In genomic region chr1:217674330-217674729, GRCh38 we compare ENCODE assay signal across 22 cellular contexts. TPM values are rescaled to one million over a fixed set of nuclear protein-coding genes. Genes with fewer than 3 reads are reported as not detected.
DNase-seq lines count a peak whose midpoint lies in the region; ATAC-seq lines count a peak whose summit lies in the region.
"Had no signal": no experiment of that assay in that cellular context is flagged by ENCODE, and none has a peak within 500 bp of the region (broad histone marks: within the 10 kb centered on the region; RNA-seq: fewer than 3 reads in every experiment).

No MANE protein-coding gene starts in this region.

- H2AFZ ChIP-seq in Karpas-422 (ENCODE audit: low read length), result peak overlapping the region; percentile 66

- no peaks in the 10 kb centered on the region for H3K27me3 ChIP-seq in Karpas-422 (ENCODE audit: low read length)
- H3K27me3 ChIP-seq: Peyer's patch had no signal

- peak; percentile 40 for ATAC-seq in stimulated activated memory B cell treated with anti-CD40 and anti-IgM and Interleukin-4, amounts not matched to agents 10 μg/mL and 1 μg/mL and 100 μg/mL, for 72 hours
- ATAC-seq: CD8-positive, alpha-beta T cell; HepG2; K562; Right ventricle myocardium inferior had no signal

- no peaks in the 10 kb centered on the region for H3K9me3 ChIP-seq in Karpas-422 (ENCODE audit: low read length)
- H3K9me3 ChIP-seq: Peyer's patch, SJSA1 had no signal

- peaks cover 4% of the 10 kb centered on the region for H3K27me3 Mint-ChIP-seq in dendritic cell treated with granulocyte-macrophage colony-stimulating factor and Interleukin-4, amounts not matched to agents 40 ng/mL and 50 ng/mL, for 4 days
- H3K27me3 Mint-ChIP-seq in stimulated activated memory B cell treated with anti-CD40 and anti-IgM and Interleukin-4, amounts not matched to agents 10 μg/mL and 1 μg/mL and 100 μg/mL, for 72 hours, result peaks cover 8% of the 10 kb centered on the region
- peaks cover 7% of the 10 kb centered on the region for H3K27me3 Mint-ChIP-seq in activated naive CD8-positive, alpha-beta T cell treated with anti-CD3 and anti-CD28 coated beads for 36 hours

- H3K27ac ChIP-seq in Karpas-422 (ENCODE audit: low read length), result peak overlapping the region; percentile 78
- H3K27ac ChIP-seq: HL-60, Peyer's patch, SJSA1 had no signal

- H3K36me3 Mint-ChIP-seq in dendritic cell treated with granulocyte-macrophage colony-stimulating factor and Interleukin-4, amounts not matched to agents 40 ng/mL and 50 ng/mL, for 4 days (ENCODE audit: low read depth), result no peaks in the 10 kb centered on the region
- no peaks in the 10 kb centered on the region for H3K36me3 Mint-ChIP-seq in stimulated activated memory B cell treated with anti-CD40 and anti-IgM and Interleukin-4, amounts not matched to agents 10 μg/mL and 1 μg/mL and 100 μg/mL, for 72 hours
- H3K36me3 Mint-ChIP-seq in activated naive CD8-positive, alpha-beta T cell treated with anti-CD3 and anti-CD28 coated beads for 36 hours, result no peaks in the 10 kb centered on the region
- H3K36me3 Mint-ChIP-seq: CD8-positive, alpha-beta T cell had no signal

- H3K9me2 ChIP-seq in Karpas-422 (replicated peaks; ENCODE audit: insufficient read depth, low read length), result no peaks in the 10 kb centered on the region

- H3K4me2 ChIP-seq in Karpas-422 (ENCODE audit: low read depth, low read length, poor library complexity, severe bottlenecking), result peak overlapping the region; percentile 65

- H3K4me3 ChIP-seq in Karpas-422 (ENCODE audit: low read length), result no peak overlapping the region; the same call in 1 of the 2 replicates
- H3K4me3 ChIP-seq: K562, Peyer's patch, SJSA1 had no signal

- peak overlapping the region; percentile 74 for H3K27ac Mint-ChIP-seq in dendritic cell treated with granulocyte-macrophage colony-stimulating factor and Interleukin-4, amounts not matched to agents 40 ng/mL and 50 ng/mL, for 4 days
- H3K27ac Mint-ChIP-seq in stimulated activated memory B cell treated with anti-CD40 and anti-IgM and Interleukin-4, amounts not matched to agents 10 μg/mL and 1 μg/mL and 100 μg/mL, for 72 hours, result no peak overlapping the region
- H3K27ac Mint-ChIP-seq in activated naive CD8-positive, alpha-beta T cell treated with anti-CD3 and anti-CD28 coated beads for 36 hours, result no peak overlapping the region
- H3K27ac Mint-ChIP-seq: CD8-positive, alpha-beta T cell had no signal

- DNase-seq in Karpas-422 (no peak), islet precursor cell (peak; percentile 56), H4 (ENCODE audit: low spot score) (no peak), NCI-H774 (lab: John Stamatoyannopoulos, UW) (no peak)
- no peak for DNase-seq in activated naive CD8-positive, alpha-beta T cell treated with anti-CD3 and anti-CD28 coated beads for 36 hours
- DNase-seq: CD8-positive, alpha-beta T cell; DND-41; MM.1S; NCI-H1048; NCI-H1417 treated with DMSO at 0.1 percent for 48 hours; NCI-H187; NCI-H446 treated with DMSO at 0.1 percent for 48 hours; NCI-H526 treated with DMSO at 0.1 percent for 48 hours; Peyer's patch had no signal

- H3K4me3 Mint-ChIP-seq in dendritic cell treated with granulocyte-macrophage colony-stimulating factor and Interleukin-4, amounts not matched to agents 40 ng/mL and 50 ng/mL, for 4 days, result no peak overlapping the region
- H3K4me3 Mint-ChIP-seq in stimulated activated memory B cell treated with anti-CD40 and anti-IgM and Interleukin-4, amounts not matched to agents 10 μg/mL and 1 μg/mL and 100 μg/mL, for 72 hours, result no peak overlapping the region
- no peak overlapping the region for H3K4me3 Mint-ChIP-seq in activated naive CD8-positive, alpha-beta T cell treated with anti-CD3 and anti-CD28 coated beads for 36 hours
- H3K4me3 Mint-ChIP-seq: CD8-positive, alpha-beta T cell had no signal

- H3K79me2 ChIP-seq in Karpas-422 (ENCODE audit: low read length), result no peaks in the 10 kb centered on the region

- H4K20me1 ChIP-seq in Karpas-422 (ENCODE audit: insufficient read depth, low read depth, low read length), result no peaks in the 10 kb centered on the region

- H3K4me1 ChIP-seq in Karpas-422 (ENCODE audit: low read length), result peaks cover 30% of the 10 kb centered on the region
- H3K4me1 ChIP-seq: Peyer's patch, SJSA1 had no signal

- H3K4me1 Mint-ChIP-seq in dendritic cell treated with granulocyte-macrophage colony-stimulating factor and Interleukin-4, amounts not matched to agents 40 ng/mL and 50 ng/mL, for 4 days (ENCODE audit: low read depth), result peaks cover 40% of the 10 kb centered on the region
- H3K4me1 Mint-ChIP-seq in stimulated activated memory B cell treated with anti-CD40 and anti-IgM and Interleukin-4, amounts not matched to agents 10 μg/mL and 1 μg/mL and 100 μg/mL, for 72 hours, result peaks cover 10% of the 10 kb centered on the region
- no peaks in the 10 kb centered on the region for H3K4me1 Mint-ChIP-seq in activated naive CD8-positive, alpha-beta T cell treated with anti-CD3 and anti-CD28 coated beads for 36 hours

- intact Hi-C loops in dendritic cell treated with granulocyte-macrophage colony-stimulating factor and Interleukin-4, amounts not matched to agents 40 ng/mL and 50 ng/mL, for 4 days (cut with micrococcal nuclease), result no loop called here

- peak overlapping the region; percentile 16; the same call in 1 of the 2 replicates for H3K9ac ChIP-seq in Karpas-422 (ENCODE audit: low read length)

- no peaks in the 10 kb centered on the region for H3K9me3 Mint-ChIP-seq in dendritic cell treated with granulocyte-macrophage colony-stimulating factor and Interleukin-4, amounts not matched to agents 40 ng/mL and 50 ng/mL, for 4 days
- no peaks in the 10 kb centered on the region for H3K9me3 Mint-ChIP-seq in stimulated activated memory B cell treated with anti-CD40 and anti-IgM and Interleukin-4, amounts not matched to agents 10 μg/mL and 1 μg/mL and 100 μg/mL, for 72 hours
- H3K9me3 Mint-ChIP-seq in activated naive CD8-positive, alpha-beta T cell treated with anti-CD3 and anti-CD28 coated beads for 36 hours, result no peaks in the 10 kb centered on the region
- H3K9me3 Mint-ChIP-seq: CD8-positive, alpha-beta T cell had no signal

- no peaks in the 10 kb centered on the region for H3K36me3 ChIP-seq in Karpas-422 (ENCODE audit: insufficient read depth, low read length)
- H3K36me3 ChIP-seq: Peyer's patch, SJSA1 had no signal

RNA-seq across cellular contexts. Expression of gene SPATA17, which starts 43.2 kb away (rescaled TPM):
- total RNA-seq in Karpas-422 (2014; rRNA removed; shearing (Covaris generic); ENCODE audit: low replicate concordance), result 0.87 and 6.6 TPM in 2 replicates
- total RNA-seq in H4 (2014; rRNA removed; shearing (Covaris generic)), result 0.27 and 0.39 TPM in 2 replicates
- not detected for total RNA-seq in activated naive CD8-positive, alpha-beta T cell treated with anti-CD3 and anti-CD28 coated beads for 36 hours
- total RNA-seq: CD8-positive, alpha-beta T cell; K562; OCI-LY7 had no signal

RNA-seq across cellular contexts. Expression of gene GPATCH2, which starts 43.4 kb away (rescaled TPM):
- 22.9 and 26.8 TPM in 2 replicates for total RNA-seq in Karpas-422 (2014; rRNA removed; shearing (Covaris generic); ENCODE audit: low replicate concordance)
- total RNA-seq in H4 (2014; rRNA removed; shearing (Covaris generic)), result 9.9 and 10.5 TPM in 2 replicates
- total RNA-seq in activated naive CD8-positive, alpha-beta T cell treated with anti-CD3 and anti-CD28 coated beads for 36 hours, result 1 to 10 TPM; 7.5 to 8.5 TPM
